Comparison of ENCODE assay signal across 7 cellular contexts in the genomic region with DNA sequence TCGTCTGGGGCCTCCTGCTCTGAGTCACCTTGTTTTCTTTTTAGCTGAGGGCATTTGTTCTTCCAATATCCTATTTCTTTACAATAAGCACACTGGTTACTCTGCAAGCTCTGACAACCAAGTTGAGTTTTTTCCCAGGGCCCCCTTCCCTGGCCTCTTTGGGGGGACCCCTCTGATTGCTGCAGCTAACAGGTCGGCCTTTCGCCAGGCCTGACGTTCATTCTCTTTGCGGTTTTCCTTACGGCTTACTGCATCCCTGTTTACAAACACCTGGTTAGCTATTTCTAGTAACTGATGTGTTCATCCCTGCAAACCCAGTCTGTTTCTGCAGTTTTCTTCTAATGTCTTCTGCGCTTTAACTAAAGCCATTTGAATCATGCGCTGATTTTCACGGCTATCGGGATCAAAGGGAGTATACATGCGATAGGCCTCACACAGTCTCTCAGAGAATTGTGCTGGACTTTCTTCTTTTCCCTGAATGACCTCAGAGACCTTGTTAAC. TPM values are rescaled to one million over a fixed set of nuclear protein-coding genes. Genes with fewer than 3 reads are reported as not detected.
DNase-seq lines count a peak whose midpoint lies in the region; ATAC-seq, FAIRE-seq and TF ChIP-seq lines count a peak whose summit lies in the region.
"Not testable (repeated sequence)": the region's sequence is repeated elsewhere in the genome, so short reads cannot be mapped to it uniquely, and the experiment has no call there.

No MANE protein-coding gene starts in this region.

- not testable (repeated sequence) for H3K9me1 ChIP-seq in K562 (ENCODE audit: control insufficient read depth, insufficient read depth, low read length)

- H4K20me1 ChIP-seq in K562 (replicated peaks; ENCODE audit: control insufficient read depth, insufficient read depth, low read length) = not testable (repeated sequence)

- H3K4me1 Mint-ChIP-seq in mesothelial cell of epicardium = peaks cover 41% of the 10 kb centered on the region

- intact Hi-C loops in K562 (cut with micrococcal nuclease); thyroid gland (cut with DNase I): not testable (repeated sequence)

- peak overlapping the region; percentile 48 to 56; a peak in 2 of 4 replicates for H3K9ac ChIP-seq in K562 (ENCODE audit: insufficient read depth in 1 of 2, low read depth in 2 of 2, low read length in 2 of 2)
- not testable (repeated sequence) for H3K9ac ChIP-seq in parathyroid adenoma

- not testable (repeated sequence) for H3K9me3 Mint-ChIP-seq in mesothelial cell of epicardium

- H3K4me3 ChIP-seq in K562; fibroblast of villous mesenchyme (ENCODE audit: low read depth, low read length); parathyroid adenoma (ENCODE audit: low read depth, low read length); thyroid gland (replicated peaks in 1 of 3): not testable (repeated sequence)

- H3K36me3 Mint-ChIP-seq in mesothelial cell of epicardium = not testable (repeated sequence)

- CTCF ChIA-PET in K562 (lab: Yijun Ruan, JAX; ENCODE audit: low intra/inter-chr PET ratio) = not testable (repeated sequence)

- H3K4me1 ChIP-seq in K562 (replicated peaks in 1 of 2; ENCODE audit: control insufficient read depth in 2 of 2, insufficient read depth in 2 of 2, low read length in 2 of 2) (peaks cover 18 to 36% of the 10 kb centered on the region in 2 experiments), parathyroid adenoma (peaks cover 25% of the 10 kb centered on the region), thyroid gland (peaks cover 34 to 39% of the 10 kb centered on the region in 2 donors)

- peak overlapping the region; percentile 50 for H3K27ac Mint-ChIP-seq in mesothelial cell of epicardium

- not testable (repeated sequence) for TF ChIP-seq CTCF in K562 (IDR thresholded peaks at IDR 0.05 in 2 of 3, conservative IDR thresholded peaks at IDR 0.05 in 1 of 3; ENCODE audit: insufficient read depth in 2 of 3, low read depth in 1 of 3, low read length in 3 of 3); fibroblast of villous mesenchyme (IDR thresholded peaks at IDR 0.05; ENCODE audit: insufficient read depth, low read depth, low read length); mesothelial cell of epicardium (IDR thresholded peaks at IDR 0.05; ENCODE audit: unreplicated experiment); parathyroid adenoma (IDR thresholded peaks at IDR 0.05); thyroid gland (IDR thresholded peaks at IDR 0.05)

- not testable (repeated sequence) for ATAC-seq in K562

- H3K9me3 ChIP-seq in K562 (replicated peaks; ENCODE audit: control insufficient read depth, insufficient read depth, low read depth, low read length); parathyroid adenoma (ENCODE audit: control insufficient read depth, low read length); thyroid gland: not testable (repeated sequence)

- H3K27me3 ChIP-seq in K562 (ENCODE audit: control insufficient read depth in 2 of 2, insufficient read depth in 2 of 2, low read length in 2 of 2); parathyroid adenoma (ENCODE audit: control insufficient read depth, insufficient read depth, low read length); thyroid gland: not testable (repeated sequence)

- not testable (repeated sequence) for TF ChIP-seq RAD21 in K562 (CRISPR knock-in tag; conservative IDR thresholded peaks at IDR 0.05 in 1 of 2, IDR thresholded peaks at IDR 0.05 in 1 of 2)

- not testable (repeated sequence) for BruUV-seq in K562 (replicated peaks; lab: Mats Ljungman, UMichigan)

- H3K4me3 Mint-ChIP-seq in mesothelial cell of epicardium = not testable (repeated sequence)

- peak; percentile 26 for FAIRE-seq in K562 (lab: Jason Lieb, UNC)

- not testable (repeated sequence) for TF ChIP-seq POLR2A in K562 (conservative IDR thresholded peaks at IDR 0.05); thyroid gland (IDR thresholded peaks at IDR 0.05)

- H3K79me2 ChIP-seq in K562 (ENCODE audit: control insufficient read depth, insufficient read depth, low read length); parathyroid adenoma: not testable (repeated sequence)

- H3K36me3 ChIP-seq in K562 (ENCODE audit: control insufficient read depth, insufficient read depth, low read length); parathyroid adenoma (ENCODE audit: control insufficient read depth, insufficient read depth, low read length); thyroid gland: not testable (repeated sequence)

- not testable (repeated sequence) for TF ChIP-seq EP300 in K562 (IDR thresholded peaks at IDR 0.05; ENCODE audit: low read length)

- WGBS in K562 (ENCODE audit: insufficient coverage, low coverage, missing lambda C conversion rate) = 12% methylated on average over 11 of the region's 11 CpGs
- 40 to 41% methylated on average over 11 of the region's 11 CpGs for WGBS in thyroid gland, 2 donors

- peak overlapping the region; percentile 83 for H3K27ac ChIP-seq in K562 (ENCODE audit: extremely low read depth, low read depth, low read length)
- H3K27ac ChIP-seq in parathyroid adenoma = peak overlapping the region; percentile 83
- H3K27ac ChIP-seq in thyroid gland = peak overlapping the region; percentile 75 to 87 (median 85)

- in situ Hi-C loops in K562 (cut with MboI) = not testable (repeated sequence)

- peak; percentile 28 for DNase-seq in DMS79 (lab: John Stamatoyannopoulos, UW)
- peak; percentile 5 for DNase-seq in NCI-H2029 (lab: John Stamatoyannopoulos, UW)
- DNase-seq in K562 (ENCODE audit: extremely low read depth in 1 of 4, low spot score in 3 of 4) = peak in 1 of 4 experiments; percentile 28
- peak; percentile 6 for DNase-seq in fibroblast of villous mesenchyme (ENCODE audit: low read depth)
- not testable (repeated sequence) for DNase-seq in mesothelial cell of epicardium (ENCODE audit: low spot score in 2 of 2, unreplicated experiment in 2 of 2); thyroid gland

- H2AFZ ChIP-seq in K562 (ENCODE audit: low read depth, low read length) (peak overlapping the region; percentile 91), parathyroid adenoma (peak overlapping the region; percentile 71)

- POLR2A ChIA-PET in K562 (lab: Yijun Ruan, JAX) = interaction anchor here (0.9 to 1.7 kb wide), 3 partner anchors 12 to 41 kb away, joined by 3 to 5 read pairs (median 5); no protein-coding TSS in a partner anchor

- not testable (repeated sequence) for H3K27me3 Mint-ChIP-seq in mesothelial cell of epicardium (ENCODE audit: low read depth)

- H3K4me2 ChIP-seq in K562 (ENCODE audit: insufficient read depth, low read length) = peak overlapping the region; percentile 74
- H3K4me2 ChIP-seq in parathyroid adenoma (ENCODE audit: low read length) = not testable (repeated sequence)

RNA-seq across cellular contexts. Expression of a gene that starts 37.5 kb away (rescaled TPM):
- 19.1 and 41.6 TPM in 2 replicates for total RNA-seq in K562 (2011; cell fraction: chromatin; rRNA removed; ENCODE audit: low replicate concordance)
- 25.8 and 36.4 TPM in 2 replicates for total RNA-seq in K562 (2011; cell fraction: nucleolus; rRNA removed)
- 20.5 and 21.5 TPM in 2 replicates for total RNA-seq in K562 (2011; cell fraction: nucleoplasm; rRNA removed)
- total RNA-seq in K562 (2014; rRNA removed) = 25.1 and 29.6 TPM in 2 replicates
- total RNA-seq in K562 (2014; rRNA removed; fragmentation: Illumina TruSeq; extraction: Trizol) = 8.1 and 11.3 TPM in 2 replicates
- 18.2 and 19.4 TPM in 2 replicates for total RNA-seq in K562 (2015; rRNA removed; fragmentation: Illumina TruSeq; extraction: Trizol)
- 23.6 and 26.8 TPM in 2 replicates for total RNA-seq in K562 (2021)
- polyA plus RNA-seq in K562 (2011; rRNA removed) = 8.6 and 9.3 TPM in 2 replicates
- 9.9 and 15.5 TPM in 2 replicates for polyA plus RNA-seq in K562 (2011; cell fraction: cytosol; rRNA removed)
- polyA plus RNA-seq in K562 (2011; cell fraction: nucleus; rRNA removed) = 18.4 and 32.2 TPM in 2 replicates
- polyA plus RNA-seq in K562 (2012) = 19.0 and 28.0 TPM in 2 replicates
- 8.0 and 12.4 TPM in 2 replicates for polyA plus RNA-seq in K562 (2014; fragmentation: Illumina TruSeq; extraction: Trizol)
- under 1 TPM; 0.77 to 0.89 TPM for polyA plus RNA-seq in K562 (2014; fragmentation: Nextera tagmentation; extraction: Ambion mirVana)
- 15.0 and 15.6 TPM in 2 replicates for polyA plus RNA-seq in K562 (2014; rRNA removed)
- 10.1 and 23.5 TPM in 2 replicates for polyA minus RNA-seq in K562 (2011; rRNA and poly(A)+ RNA removed)
- 16.4 and 18.4 TPM in 2 replicates for polyA minus RNA-seq in K562 (2011; cell fraction: cytosol; rRNA and poly(A)+ RNA removed)
- 7.4 and 8.1 TPM in 2 replicates for polyA minus RNA-seq in K562 (2011; cell fraction: nucleus; rRNA and poly(A)+ RNA removed)
- 10.3 and 11.7 TPM in 2 replicates for total RNA-seq in fibroblast of villous mesenchyme
- 25.9 to 27.9 TPM (median 26.9 TPM) in 3 replicates for total RNA-seq in mesothelial cell of epicardium
- 10 to 100 TPM; 22.3 to 29.8 (median 25.7) TPM for total RNA-seq in thyroid gland

RNA-seq across cellular contexts. Expression of a gene that starts 58.4 kb away (rescaled TPM):
- total RNA-seq in K562 (2011; cell fraction: chromatin; rRNA removed; ENCODE audit: low replicate concordance) = 22.8 and 99.4 TPM in 2 replicates
- total RNA-seq in K562 (2011; cell fraction: nucleolus; rRNA removed) = 83.4 and 87.4 TPM in 2 replicates
- total RNA-seq in K562 (2011; cell fraction: nucleoplasm; rRNA removed) = 44.5 and 53.2 TPM in 2 replicates
- total RNA-seq in K562 (2014; rRNA removed) (120 and 168 TPM in 2 replicates), K562 (2014; rRNA removed; fragmentation: Illumina TruSeq; extraction: Trizol) (27.3 and 39.7 TPM in 2 replicates), K562 (2015; rRNA removed; fragmentation: Illumina TruSeq; extraction: Trizol) (73.9 and 75.9 TPM in 2 replicates), K562 (2021) (106 and 110 TPM in 2 replicates), fibroblast of villous mesenchyme (12.1 and 14.5 TPM in 2 replicates), mesothelial cell of epicardium (38.4 to 46.0 TPM (median 42.1 TPM) in 3 replicates), thyroid gland (10 to 100 TPM; 26.5 to 47.5 (median 33.1) TPM)
- polyA plus RNA-seq in K562 (2011; rRNA removed) (81.3 and 135 TPM in 2 replicates), K562 (2014; fragmentation: Illumina TruSeq; extraction: Trizol) (167 and 221 TPM in 2 replicates), K562 (2014; fragmentation: Nextera tagmentation; extraction: Ambion mirVana) (10 to 100 TPM in 1 of 2 experiments, 1 to 10 TPM in 1; 8.0 to 10.9 TPM), K562 (2014; rRNA removed) (128 and 133 TPM in 2 replicates)
- 412 and 778 TPM in 2 replicates for polyA plus RNA-seq in K562 (2011; cell fraction: cytosol; rRNA removed)
- polyA plus RNA-seq in K562 (2011; cell fraction: nucleus; rRNA removed) = 169 and 254 TPM in 2 replicates
- polyA plus RNA-seq in K562 (2012) = 119 and 130 TPM in 2 replicates
- 77.8 and 115 TPM in 2 replicates for polyA minus RNA-seq in K562 (2011; rRNA and poly(A)+ RNA removed)
- polyA minus RNA-seq in K562 (2011; cell fraction: cytosol; rRNA and poly(A)+ RNA removed) = 140 and 152 TPM in 2 replicates
- polyA minus RNA-seq in K562 (2011; cell fraction: nucleus; rRNA and poly(A)+ RNA removed) = 44.6 and 49.4 TPM in 2 replicates
